In the genomic region with DNA sequence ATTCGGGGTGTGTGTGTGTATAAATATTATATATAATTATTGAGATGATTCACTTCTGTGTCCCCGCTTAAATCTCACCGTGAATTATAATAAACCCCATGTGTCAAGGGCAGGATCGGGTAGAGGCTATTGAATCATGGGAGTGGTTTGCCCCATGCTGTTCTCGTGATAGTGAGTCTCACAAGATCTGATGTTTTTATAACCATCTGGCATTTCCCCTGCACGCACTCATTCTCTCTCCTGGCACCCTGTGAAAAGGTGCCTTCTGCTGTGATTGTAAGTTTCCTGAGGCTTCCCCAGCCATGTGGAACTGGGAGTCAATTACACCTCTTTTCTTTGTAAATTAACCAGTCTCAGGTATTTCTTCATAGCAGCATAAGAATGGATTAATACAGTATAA, we compare ENCODE assay signal across 13 cellular contexts.
DNase-seq lines count a peak whose midpoint lies in the region; ATAC-seq lines count a peak whose summit lies in the region.
"Had no signal": no experiment of that assay in that cellular context is flagged by ENCODE, and none has a peak within 500 bp of the region (broad histone marks: within the 10 kb centered on the region; RNA-seq: fewer than 3 reads in every experiment).

No MANE protein-coding gene starts in this region.

- peak; percentile 0 for DNase-seq in DMS 273 (lab: John Stamatoyannopoulos, UW; ENCODE audit: unreplicated experiment)
- no peak for DNase-seq in DMS 273 treated with DMSO at 0.1 percent for 48 hours (lab: John Stamatoyannopoulos, UW)
- peak; percentile 40 for DNase-seq in NCI-H524 treated with DMSO at 0.1 percent for 48 hours (lab: John Stamatoyannopoulos, UW)
- DNase-seq in kidney tubule cell (ENCODE audit: low spot score), result peak; percentile 5
- DNase-seq in H4 (ENCODE audit: low spot score), result no peak
- no peak for DNase-seq in left cardiac atrium
- DNase-seq: AML-193; Caco-2; CD8-positive, alpha-beta memory T cell; HCEC 1CT; HFFc6 had no signal

- ATAC-seq in GM18519 (IDR thresholded peaks at IDR 0.05; ENCODE audit: low FRiP score, unreplicated experiment) (no peak), left cardiac atrium (no peak)
- ATAC-seq: HepG2 had no signal

- intact Hi-C loops in left cardiac atrium (cut with DNase I), result no loop called here

Comparison
In these comparisons a context has a peak if more than half of its experiments do, and no peak if none do; other contexts are left out.
1. DNase-seq: peak in DMS 273 (single experiment), NCI-H524 treated with DMSO at 0.1 percent for 48 hours (single experiment) and kidney tubule cell (single experiment); none in DMS 273 treated with DMSO at 0.1 percent for 48 hours (single experiment), H4 (single experiment) and left cardiac atrium (single experiment).